In the genomic region with DNA sequence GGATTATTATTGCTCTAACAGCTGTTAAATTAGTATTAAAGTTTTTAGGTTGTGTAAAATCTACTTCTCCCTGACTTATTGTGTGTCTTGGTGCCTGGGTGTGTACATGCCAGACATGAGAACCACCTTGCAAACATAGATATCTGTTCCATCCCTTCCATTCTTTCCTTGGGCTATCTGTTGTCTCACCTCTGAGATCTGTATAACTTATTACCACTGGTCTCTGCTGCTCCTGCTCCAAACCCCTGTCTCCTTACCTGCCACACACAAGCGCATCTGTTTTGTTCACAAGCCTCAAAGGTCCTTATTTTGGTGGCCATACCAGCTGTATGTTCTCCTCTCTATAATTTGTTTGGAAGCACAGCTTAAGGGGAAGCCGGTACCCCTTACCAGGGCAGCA, we compare ENCODE assay signal across 14 cellular contexts. TPM values are rescaled to one million over a fixed set of nuclear protein-coding genes. Genes with fewer than 3 reads are reported as not detected.
DNase-seq lines count a peak whose midpoint lies in the region; ATAC-seq and TF ChIP-seq lines count a peak whose summit lies in the region.
"Had no signal": no experiment of that assay in that cellular context is flagged by ENCODE, and none has a peak within 500 bp of the region (broad histone marks: within the 10 kb centered on the region; RNA-seq: fewer than 3 reads in every experiment).

No MANE protein-coding gene starts in this region.

- H3K4me1 ChIP-seq in KMS-11 (ENCODE audit: low read depth, poor library complexity, severe bottlenecking) (peaks cover 64% of the 10 kb centered on the region), breast epithelium (peaks cover 3 to 8% of the 10 kb centered on the region in 2 donors), thyroid gland (peaks cover 6 to 27% of the 10 kb centered on the region in 2 donors)
- H3K4me1 ChIP-seq: uterus had no signal

- TF ChIP-seq CTCF in KMS-11 (conservative IDR thresholded peaks at IDR 0.05; ENCODE audit: low read depth, low read length) (no peak), breast epithelium (IDR thresholded peaks at IDR 0.05) (no peak), mesothelial cell of epicardium (IDR thresholded peaks at IDR 0.05; ENCODE audit: unreplicated experiment) (no peak), thyroid gland (IDR thresholded peaks at IDR 0.05) (no peak)

- no peaks in the 10 kb centered on the region for H3K36me3 Mint-ChIP-seq in mesothelial cell of epicardium

- H3K9me3 ChIP-seq in breast epithelium (no peaks in the 10 kb centered on the region), thyroid gland (no peaks in the 10 kb centered on the region)
- H3K9me3 ChIP-seq: BLaER1 treated with 17β-estradiol and CSF1 and Interleukin-3, amounts not matched to agents 10 nM and 100 nM; uterus had no signal

- H3K4me2 ChIP-seq in KMS-11 = peak overlapping the region; percentile 88; the same call in 1 of the 2 replicates

- no peak for DNase-seq in breast epithelium (ENCODE audit: low spot score in 2 of 2)
- no peak for DNase-seq in mesothelial cell of epicardium (ENCODE audit: low spot score in 2 of 2, unreplicated experiment in 2 of 2)
- DNase-seq in thyroid gland = no peak
- DNase-seq: activated CD4-positive, alpha-beta T cell treated with anti-CD3 and anti-CD28 coated beads for 48 hours; hippocampal formation; left cardiac atrium; stimulated activated CD4-positive, alpha-beta T cell treated with anti-CD3 and anti-CD28 coated beads, Interleukin-4, amount 100 ng/mL, for 24 hours; T-helper 9 cell; uterus had no signal

- ATAC-seq in GM19324 (IDR thresholded peaks at IDR 0.05; ENCODE audit: low FRiP score, unreplicated experiment) (no peak), GM21528 (IDR thresholded peaks at IDR 0.05; ENCODE audit: low FRiP score, unreplicated experiment) (no peak), HG03565 (IDR thresholded peaks at IDR 0.05; ENCODE audit: unreplicated experiment) (no peak)
- ATAC-seq: left cardiac atrium had no signal

- H3K4me3 Mint-ChIP-seq in mesothelial cell of epicardium = peak overlapping the region; percentile 2

- H3K27me3 Mint-ChIP-seq in mesothelial cell of epicardium (ENCODE audit: low read depth) = no peaks in the 10 kb centered on the region

- peak overlapping the region; percentile 13 for H3K27ac Mint-ChIP-seq in mesothelial cell of epicardium

- H3K79me2 ChIP-seq in KMS-11 (ENCODE audit: insufficient read depth, low read depth) = peaks cover 74% of the 10 kb centered on the region

- H3K27ac ChIP-seq in KMS-11 = no peak overlapping the region
- peak overlapping the region; percentile 16 to 88 for H3K27ac ChIP-seq in breast epithelium
- peak overlapping the region; percentile 56 to 93 (median 87) for H3K27ac ChIP-seq in thyroid gland
- H3K27ac ChIP-seq: BLaER1 treated with 17β-estradiol and CSF1 and Interleukin-3, amounts not matched to agents 10 nM and 100 nM; uterus had no signal

- H3K9me3 Mint-ChIP-seq in mesothelial cell of epicardium = no peaks in the 10 kb centered on the region

- H3K36me3 ChIP-seq in KMS-11 (ENCODE audit: insufficient read depth) (no peaks in the 10 kb centered on the region), breast epithelium (no peaks in the 10 kb centered on the region), thyroid gland (no peaks in the 10 kb centered on the region)
- H3K36me3 ChIP-seq: uterus had no signal

- peaks cover 41% of the 10 kb centered on the region for H3K4me1 Mint-ChIP-seq in mesothelial cell of epicardium

- H3K4me3 ChIP-seq in KMS-11 (IDR thresholded peaks at IDR 0.05; ENCODE audit: insufficient read depth, low read depth, low read length) (no peak overlapping the region), breast epithelium (peak overlapping the region in 1 of 3 donors; percentile 93), thyroid gland (replicated peaks in 1 of 3) (no peak overlapping the region)
- H3K4me3 ChIP-seq: BLaER1 treated with 17β-estradiol and CSF1 and Interleukin-3, amounts not matched to agents 10 nM and 100 nM had no signal

- WGBS in thyroid gland, 2 donors = 84 to 96% methylated on average over 2 of the region's 2 CpGs

- no peak overlapping the region for H2AFZ ChIP-seq in KMS-11 (ENCODE audit: low read depth)

- no peak overlapping the region for H3K9ac ChIP-seq in KMS-11

- H3K27me3 ChIP-seq in KMS-11 (ENCODE audit: insufficient read depth, low read depth) = no peaks in the 10 kb centered on the region
- no peaks in the 10 kb centered on the region for H3K27me3 ChIP-seq in breast epithelium
- H3K27me3 ChIP-seq in thyroid gland = no peaks in the 10 kb centered on the region
- H3K27me3 ChIP-seq: uterus had no signal

- no peaks in the 10 kb centered on the region for H4K20me1 ChIP-seq in KMS-11 (ENCODE audit: insufficient read depth)

- intact Hi-C loops in breast epithelium (cut with DNase I; ENCODE audit: low total_unique reads) = loop anchor here (10.0 kb wide), 1 partner anchor 157 kb away; no protein-coding TSS in a partner anchor
- intact Hi-C loops in thyroid gland (cut with DNase I) = loop anchor here (10.0 kb wide), 1 partner anchor 147 kb away; no protein-coding TSS in a partner anchor

- no peak for TF ChIP-seq POLR2A in breast epithelium (IDR thresholded peaks at IDR 0.05)
- no peak for TF ChIP-seq POLR2A in thyroid gland (IDR thresholded peaks at IDR 0.05)

RNA-seq across cellular contexts. Expression of a gene that starts 2.5 kb away (rescaled TPM):
- 10 to 100 TPM; 10.1 to 37.9 (median 37.4) TPM for total RNA-seq in breast epithelium
- 26.1 to 30.4 TPM (median 27.0 TPM) in 3 replicates for total RNA-seq in mesothelial cell of epicardium
- 10 to 100 TPM; 41.7 to 52.4 (median 48.4) TPM for total RNA-seq in thyroid gland
